Comparison of ENCODE assay signal across 34 cellular contexts in genomic region chr6:110332281-110332680, GRCh38. TPM values are rescaled to one million over a fixed set of nuclear protein-coding genes. Genes with fewer than 3 reads are reported as not detected.
DNase-seq lines count a peak whose midpoint lies in the region; ATAC-seq, FAIRE-seq and TF ChIP-seq lines count a peak whose summit lies in the region.
"Had no signal": no experiment of that assay in that cellular context is flagged by ENCODE, and none has a peak within 500 bp of the region (broad histone marks: within the 10 kb centered on the region; RNA-seq: fewer than 3 reads in every experiment).

No MANE protein-coding gene starts in this region.

- FAIRE-seq in D721Med (lab: Jason Lieb, UNC), result no peak
- FAIRE-seq: bronchial epithelial cell, pancreas, small intestine had no signal

- H3K9me3 ChIP-seq in transverse colon, result no peaks in the 10 kb centered on the region
- no peaks in the 10 kb centered on the region for H3K9me3 ChIP-seq in vagina
- H3K9me3 ChIP-seq: pancreas, tibial artery had no signal

- intact Hi-C loops in transverse colon (cut with DNase I; ENCODE audit: low total_unique reads) (loop anchor here (10.0 kb wide), 1 partner anchor 1077 kb away; no protein-coding TSS in a partner anchor), vagina (cut with DNase I) (loop anchor here (5.0 kb wide), 1 partner anchor 1420 kb away; no protein-coding TSS in a partner anchor)

- H3K4me3 ChIP-seq in transverse colon (no peak overlapping the region), vagina (no peak overlapping the region)
- H3K4me3 ChIP-seq: GM23248, pancreas, tibial artery had no signal

- TF ChIP-seq POLR2A in transverse colon (IDR thresholded peaks at IDR 0.05) (no peak), vagina (IDR thresholded peaks at IDR 0.05) (no peak)

- H3K27me3 Mint-ChIP-seq in activated T-helper 17 cell treated with anti-CD3 and anti-CD28 coated beads, Interleukin-2, amount 50 U/mL, for 72 hours, result peaks cover 14% of the 10 kb centered on the region
- H3K27me3 Mint-ChIP-seq in nephron (ENCODE audit: low read depth), result peaks cover 12% of the 10 kb centered on the region
- H3K27me3 Mint-ChIP-seq: activated CD4-positive, alpha-beta T cell treated with anti-CD3 and anti-CD28 coated beads for 36 hours; stimulated activated naive CD8-positive, alpha-beta T cell treated with anti-CD3 and anti-CD28 coated beads, Interleukin-15, Interleukin-2, amounts not matched to agents 100 ng/mL and 50 ng/mL, for 24 hours had no signal

- no peaks in the 10 kb centered on the region for H3K36me3 Mint-ChIP-seq in activated T-helper 17 cell treated with anti-CD3 and anti-CD28 coated beads, Interleukin-2, amount 50 U/mL, for 72 hours (ENCODE audit: low read depth)
- no peaks in the 10 kb centered on the region for H3K36me3 Mint-ChIP-seq in nephron (ENCODE audit: low read depth)
- H3K36me3 Mint-ChIP-seq: activated naive CD4-positive, alpha-beta T cell treated with anti-CD3 and anti-CD28 coated beads, Interleukin-2, amount 50 U/mL, for 72 hours; CD14-positive monocyte had no signal

- no peak overlapping the region for H3K27ac Mint-ChIP-seq in activated T-helper 17 cell treated with anti-CD3 and anti-CD28 coated beads, Interleukin-2, amount 50 U/mL, for 72 hours
- H3K27ac Mint-ChIP-seq in nephron, result peak overlapping the region; percentile 96 to 99 (median 97)
- H3K27ac Mint-ChIP-seq: activated CD4-positive, alpha-beta T cell treated with anti-CD3 and anti-CD28 coated beads for 36 hours; activated CD8-positive, alpha-beta T cell treated with anti-CD3 and anti-CD28 coated beads, Interleukin-2, amount 10 ng/mL, durations not matched to agents 7 days and 5 days; activated naive CD4-positive, alpha-beta T cell treated with anti-CD3 and anti-CD28 coated beads, Interleukin-2, amount 50 U/mL, for 72 hours; CD14-positive monocyte; HFFc6; stimulated activated naive CD8-positive, alpha-beta T cell treated with anti-CD3 and anti-CD28 coated beads, Interleukin-15, Interleukin-2, amounts not matched to agents 100 ng/mL and 50 ng/mL, for 24 hours; T-helper 2 cell treated with Interferon-gamma antibody and Interleukin-4, amounts not matched to agents 5 μg/mL and 100 μg/mL, for 36 hours had no signal

- no peaks in the 10 kb centered on the region for H3K27me3 ChIP-seq in transverse colon
- no peaks in the 10 kb centered on the region for H3K27me3 ChIP-seq in vagina
- H3K27me3 ChIP-seq: pancreas, tibial artery had no signal

- H3K4me1 ChIP-seq in transverse colon, result peaks cover 4 to 38% (median 26%) of the 10 kb centered on the region in 4 donors
- H3K4me1 ChIP-seq in vagina, result peaks cover 32% of the 10 kb centered on the region

- no peak overlapping the region for H3K4me3 Mint-ChIP-seq in activated T-helper 17 cell treated with anti-CD3 and anti-CD28 coated beads, Interleukin-2, amount 50 U/mL, for 72 hours
- H3K4me3 Mint-ChIP-seq in nephron, result no peak overlapping the region
- H3K4me3 Mint-ChIP-seq: activated CD4-positive, alpha-beta T cell treated with anti-CD3 and anti-CD28 coated beads for 36 hours; activated CD8-positive, alpha-beta T cell treated with anti-CD3 and anti-CD28 coated beads, Interleukin-2, amount 10 ng/mL, durations not matched to agents 7 days and 5 days; CD14-positive monocyte; HFFc6; neural crest cell; stimulated activated naive CD8-positive, alpha-beta T cell treated with anti-CD3 and anti-CD28 coated beads, Interleukin-15, Interleukin-2, amounts not matched to agents 100 ng/mL and 50 ng/mL, for 24 hours; T-helper 2 cell treated with Interferon-gamma antibody and Interleukin-4, amounts not matched to agents 5 μg/mL and 100 μg/mL, for 36 hours had no signal

- H3K27ac ChIP-seq in transverse colon, result peak overlapping the region; percentile 71 to 84 (median 78)
- H3K27ac ChIP-seq in vagina, result no peak overlapping the region
- H3K27ac ChIP-seq: GM23248, pancreas had no signal

- no peaks in the 10 kb centered on the region for H3K9me3 Mint-ChIP-seq in activated T-helper 17 cell treated with anti-CD3 and anti-CD28 coated beads, Interleukin-2, amount 50 U/mL, for 72 hours
- no peaks in the 10 kb centered on the region for H3K9me3 Mint-ChIP-seq in nephron
- H3K9me3 Mint-ChIP-seq: activated naive CD4-positive, alpha-beta T cell treated with anti-CD3 and anti-CD28 coated beads, Interleukin-2, amount 50 U/mL, for 72 hours; HFFc6; neural crest cell; stimulated activated naive CD8-positive, alpha-beta T cell treated with anti-CD3 and anti-CD28 coated beads, Interleukin-15, Interleukin-2, amounts not matched to agents 100 ng/mL and 50 ng/mL, for 24 hours; T-helper 2 cell treated with Interferon-gamma antibody and Interleukin-4, amounts not matched to agents 5 μg/mL and 100 μg/mL, for 36 hours had no signal

- in situ Hi-C loops in transverse colon (cut with MboI; ENCODE audit: low pct_ligation_motif_present in 1 of 4, low pct_unique_long_range_greater_than_20kb in 1 of 4, low sequenced_read_pairs in 3 of 4), result no loop called here

- 71 to 73% methylated on average over 6 of the region's 6 CpGs for WGBS in transverse colon (ENCODE audit: low coverage in 1 of 2), 2 donors

- no peaks in the 10 kb centered on the region for H3K36me3 ChIP-seq in transverse colon
- H3K36me3 ChIP-seq in vagina, result no peaks in the 10 kb centered on the region
- H3K36me3 ChIP-seq: pancreas, tibial artery had no signal

- ATAC-seq in activated T-helper 17 cell treated with anti-CD3 and anti-CD28 coated beads, Interleukin-2, amount 50 U/mL, for 72 hours (replicated peaks), result peak; percentile 67
- ATAC-seq: activated CD4-positive, alpha-beta T cell treated with anti-CD3 and anti-CD28 coated beads for 36 hours; activated CD8-positive, alpha-beta T cell treated with anti-CD3 and anti-CD28 coated beads, Interleukin-2, amount 10 ng/mL, durations not matched to agents 7 days and 5 days; Panc1; pancreas had no signal

- H3K4me1 Mint-ChIP-seq in activated T-helper 17 cell treated with anti-CD3 and anti-CD28 coated beads, Interleukin-2, amount 50 U/mL, for 72 hours, result no peaks in the 10 kb centered on the region
- peaks cover 70% of the 10 kb centered on the region for H3K4me1 Mint-ChIP-seq in nephron
- H3K4me1 Mint-ChIP-seq: activated CD4-positive, alpha-beta T cell treated with anti-CD3 and anti-CD28 coated beads for 36 hours had no signal

- peak; percentile 53 for DNase-seq in NCI-H2171 treated with DMSO at 0.1 percent for 48 hours (lab: John Stamatoyannopoulos, UW)
- no peak for DNase-seq in NCI-H2171 (lab: John Stamatoyannopoulos, UW)
- DNase-seq in transverse colon, result no peak
- DNase-seq in vagina (ENCODE audit: extremely low spot score in 2 of 2), result no peak
- no peak for DNase-seq in D721Med (ENCODE audit: insufficient read length, low spot score)
- DNase-seq in NCI-H1048 (lab: John Stamatoyannopoulos, UW), result no peak
- DNase-seq: 8988T; activated CD4-positive, alpha-beta T cell treated with anti-CD3 and anti-CD28 coated beads for 36 hours; activated CD8-positive, alpha-beta T cell treated with anti-CD3 and anti-CD28 coated beads, Interleukin-2, amount 10 ng/mL, durations not matched to agents 7 days and 5 days; DND-41; effector CD4-positive, alpha-beta T cell; GF-D8; HFFc6; mammary epithelial cell; NCI-H1092 treated with DMSO at 0.1 percent for 48 hours; NCI-H187 treated with DMSO at 0.1 percent for 48 hours; pancreas; retina; Right ventricle myocardium superior; small intestine; tibial artery had no signal

- no peak for TF ChIP-seq EP300 in transverse colon (IDR thresholded peaks at IDR 0.05; ENCODE audit: low read depth)

- TF ChIP-seq CTCF in nephron (IDR thresholded peaks at IDR 0.05; ENCODE audit: unreplicated experiment in 3 of 3), result no peak
- TF ChIP-seq CTCF in transverse colon (IDR thresholded peaks at IDR 0.05), result no peak
- no peak for TF ChIP-seq CTCF in vagina (IDR thresholded peaks at IDR 0.05)
- no peak for TF ChIP-seq CTCF in D721Med (IDR thresholded peaks at IDR 0.05; ENCODE audit: insufficient read depth, missing control alignments)

RNA-seq across cellular contexts. Expression of gene METTL24, which starts 25.9 kb away (rescaled TPM):
- not detected for total RNA-seq in activated T-helper 17 cell treated with anti-CD3 and anti-CD28 coated beads, Interleukin-2, amount 50 U/mL, for 72 hours
- total RNA-seq in transverse colon (10 to 100 TPM in 2 of 4 donors, 1 to 10 TPM in 2; 1.4 to 59.9 (median 14.7) TPM), vagina (6.6 TPM)
- total RNA-seq: activated CD4-positive, alpha-beta T cell treated with anti-CD3 and anti-CD28 coated beads for 36 hours; activated CD8-positive, alpha-beta T cell treated with anti-CD3 and anti-CD28 coated beads, Interleukin-2, amount 10 ng/mL, durations not matched to agents 7 days and 5 days; activated naive CD4-positive, alpha-beta T cell treated with anti-CD3 and anti-CD28 coated beads, Interleukin-2, amount 50 U/mL, for 72 hours; bronchial epithelial cell; glomerular endothelial cell; GM23248; HFFc6; IMR-90; LHCN-M2; mammary epithelial cell had no signal
